8 cellular contexts compared by ENCODE assay signal in the genomic region with DNA sequence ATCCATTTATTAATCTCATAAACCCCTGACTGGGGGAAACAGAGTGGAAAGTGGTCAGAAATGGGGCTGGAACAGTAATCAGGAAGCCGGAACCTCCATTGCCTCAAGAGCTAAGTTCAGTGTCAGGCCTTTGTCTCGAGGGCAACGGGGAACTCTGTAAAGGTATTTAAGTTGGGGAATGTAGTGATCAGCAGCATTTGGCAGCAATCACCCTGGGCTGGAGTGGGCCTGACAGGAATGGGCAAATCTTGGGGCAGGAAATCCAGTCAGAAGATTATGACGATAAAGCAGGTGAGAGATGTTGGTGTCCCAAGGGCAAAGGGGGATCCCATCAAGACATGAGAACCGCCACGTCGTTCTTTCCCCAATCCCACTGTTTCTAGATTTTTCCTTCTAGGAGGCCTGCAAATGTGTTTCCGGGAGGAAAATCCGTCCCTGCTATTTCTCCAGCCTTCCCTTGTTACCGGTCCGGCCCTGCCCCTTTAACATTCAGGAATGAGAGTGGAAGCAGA.
DNase-seq lines count a peak whose midpoint lies in the region; ATAC-seq and TF ChIP-seq lines count a peak whose summit lies in the region.

No MANE protein-coding gene starts in this region.

- no peak for TF ChIP-seq CTCF in chondrocyte (IDR thresholded peaks at IDR 0.05)

- no peaks in the 10 kb centered on the region; the same call in 1 of the 2 replicates for H3K36me3 ChIP-seq in ES-I3 (ENCODE audit: insufficient read depth, low read length)
- H3K36me3 ChIP-seq in mucosa of stomach (ENCODE audit: control insufficient read depth, insufficient read depth, low read length) = no peaks in the 10 kb centered on the region

- H3K9me3 ChIP-seq in ES-I3 (ENCODE audit: control insufficient read depth, insufficient read depth, low read length) = no peaks in the 10 kb centered on the region
- no peaks in the 10 kb centered on the region for H3K9me3 ChIP-seq in mucosa of stomach (ENCODE audit: control insufficient read depth, low read length)

- H3K4me3 Mint-ChIP-seq in chondrocyte (ENCODE audit: unreplicated experiment) = peak overlapping the region; percentile 80

- DNase-seq in NCI-H82 treated with DMSO at 0.1 percent for 48 hours (lab: John Stamatoyannopoulos, UW; ENCODE audit: unreplicated experiment) (peak; percentile 25), chondrocyte (ENCODE audit: low spot score) (no peak), NCI-H1694 (lab: John Stamatoyannopoulos, UW) (no peak)

- H3K36me3 Mint-ChIP-seq in chondrocyte (ENCODE audit: low read depth) = no peaks in the 10 kb centered on the region

- H3K9me3 Mint-ChIP-seq in chondrocyte (ENCODE audit: low read depth) = no peaks in the 10 kb centered on the region

- no peaks in the 10 kb centered on the region for H3K27me3 Mint-ChIP-seq in chondrocyte (ENCODE audit: low read depth)

- H3K4me1 Mint-ChIP-seq in chondrocyte (ENCODE audit: low read depth) = peaks cover 17% of the 10 kb centered on the region

- H3K4me3 ChIP-seq in mucosa of stomach (ENCODE audit: low read length) = peak overlapping the region; percentile 18

- peak overlapping the region; percentile 92 for H3K9ac ChIP-seq in ES-I3 (ENCODE audit: low read depth, low read length)
- H3K9ac ChIP-seq in mucosa of stomach (ENCODE audit: low read length) = peak overlapping the region; percentile 94

- peak overlapping the region; percentile 92 for H3K27ac Mint-ChIP-seq in chondrocyte (ENCODE audit: unreplicated experiment)

- ATAC-seq in HG02938 (IDR thresholded peaks at IDR 0.05; ENCODE audit: unreplicated experiment) (no peak), GM19324 (IDR thresholded peaks at IDR 0.05; ENCODE audit: low FRiP score, unreplicated experiment) (no peak), HG02571 (IDR thresholded peaks at IDR 0.05; ENCODE audit: unreplicated experiment) (no peak)

- no peaks in the 10 kb centered on the region for H3K27me3 ChIP-seq in mucosa of stomach (ENCODE audit: control insufficient read depth, insufficient read depth, low read length)

- peaks cover 15% of the 10 kb centered on the region; the same call in 1 of the 2 replicates for H3K4me1 ChIP-seq in ES-I3 (ENCODE audit: insufficient read depth, low read length)
- H3K4me1 ChIP-seq in mucosa of stomach (ENCODE audit: control insufficient read depth, insufficient read depth, low read length) = peaks cover 29% of the 10 kb centered on the region
